In genomic region chr3:141421639-141422319, GRCh38 we compare ENCODE assay signal across 1 cellular context.
TF ChIP-seq lines count a peak whose summit lies in the region.

No MANE protein-coding gene starts in this region.

TF ChIP-seq in WTC11, 78 proteins besides CTCF, POLR2A, EP300 and RAD21 (continued from another document):
- TF ChIP-seq ZNF532 (CRISPR knock-in tag; IDR thresholded peaks at IDR 0.05; ENCODE audit: borderline replicate concordance) (no peak), FOXP4 (CRISPR knock-in tag; IDR thresholded peaks at IDR 0.05) (no peak), ZNF281 (CRISPR knock-in tag; IDR thresholded peaks at IDR 0.05) (no peak), PRRX2 (CRISPR knock-in tag; IDR thresholded peaks at IDR 0.05) (no peak), ZNF425 (CRISPR knock-in tag; conservative IDR thresholded peaks at IDR 0.05) (no peak), OVOL2 (CRISPR knock-in tag; IDR thresholded peaks at IDR 0.05; ENCODE audit: borderline replicate concordance) (no peak), USF1 (CRISPR knock-in tag; IDR thresholded peaks at IDR 0.05) (no peak), GTF2I (CRISPR knock-in tag; conservative IDR thresholded peaks at IDR 0.05) (no peak), RELA (CRISPR knock-in tag; IDR thresholded peaks at IDR 0.05; ENCODE audit: borderline replicate concordance) (no peak), GRHL2 (CRISPR knock-in tag; IDR thresholded peaks at IDR 0.05; ENCODE audit: insufficient replicate concordance, severe bottlenecking) (no peak), ZNF317 (CRISPR knock-in tag; IDR thresholded peaks at IDR 0.05; ENCODE audit: borderline replicate concordance, low read depth) (no peak), PRDM15 (CRISPR knock-in tag; IDR thresholded peaks at IDR 0.05) (no peak), NR2C2 (CRISPR knock-in tag; IDR thresholded peaks at IDR 0.05) (no peak), CREM (CRISPR knock-in tag; IDR thresholded peaks at IDR 0.05) (no peak)
TF ChIP-seq in WTC11: peak in this region for 0.
